In genomic region chr7:139359366-139360209, GRCh38 we compare ENCODE assay signal across 8 cellular contexts. TPM values are rescaled to one million over a fixed set of nuclear protein-coding genes. Genes with fewer than 3 reads are reported as not detected.
DNase-seq lines count a peak whose midpoint lies in the region; ATAC-seq, FAIRE-seq and TF ChIP-seq lines count a peak whose summit lies in the region.

A gene with protein sequence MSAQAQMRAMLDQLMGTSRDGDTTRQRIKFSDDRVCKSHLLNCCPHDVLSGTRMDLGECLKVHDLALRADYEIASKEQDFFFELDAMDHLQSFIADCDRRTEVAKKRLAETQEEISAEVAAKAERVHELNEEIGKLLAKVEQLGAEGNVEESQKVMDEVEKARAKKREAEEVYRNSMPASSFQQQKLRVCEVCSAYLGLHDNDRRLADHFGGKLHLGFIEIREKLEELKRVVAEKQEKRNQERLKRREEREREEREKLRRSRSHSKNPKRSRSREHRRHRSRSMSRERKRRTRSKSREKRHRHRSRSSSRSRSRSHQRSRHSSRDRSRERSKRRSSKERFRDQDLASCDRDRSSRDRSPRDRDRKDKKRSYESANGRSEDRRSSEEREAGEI (plus strand): TSS chr7:139359894. CDS start chr7:139360262, 368 bp downstream.

- H4K20me1 ChIP-seq in OCI-LY1 (ENCODE audit: insufficient read depth, low read length), result peaks cover under 1% of the 10 kb centered on the region; the same call in 1 of the 2 replicates

- H3K4me1 ChIP-seq in HUES64 (ENCODE audit: insufficient read depth, low read length) (peaks cover 23% of the 10 kb centered on the region), OCI-LY1 (ENCODE audit: insufficient read depth, low read length, severe bottlenecking) (peaks cover 32% of the 10 kb centered on the region)

- peak; percentile 68 for ATAC-seq in GM21447 (IDR thresholded peaks at IDR 0.05; ENCODE audit: unreplicated experiment)

- H3K4me3 ChIP-seq in HUES64 (ENCODE audit: low read length), result peak within 1 kb of the TSS; percentile 95
- H3K4me3 ChIP-seq in OCI-LY1 (ENCODE audit: low read depth, low read length, poor library complexity, severe bottlenecking), result peak within 1 kb of the TSS; percentile 89

- H3K9me2 ChIP-seq in OCI-LY1 (ENCODE audit: low read depth, low read length), result no peaks in the 10 kb centered on the region

- peak; percentile 50 for FAIRE-seq in endometrium (lab: Jason Lieb, UNC)

- H3F3A ChIP-seq in OCI-LY1 (ENCODE audit: insufficient read depth, low read length), result peaks cover 17% of the 10 kb centered on the region; the same call in 1 of the 2 replicates

- H3K27me3 ChIP-seq in HUES64 (ENCODE audit: insufficient read depth, low read length), result no peaks in the 10 kb centered on the region
- H3K27me3 ChIP-seq in OCI-LY1 (ENCODE audit: insufficient read depth, low read length), result no peaks in the 10 kb centered on the region

- peak within 1 kb of the TSS; percentile 97 for H3K9ac ChIP-seq in HUES64 (ENCODE audit: low read depth, low read length)
- H3K9ac ChIP-seq in OCI-LY1 (ENCODE audit: low read length), result peak within 1 kb of the TSS; percentile 96

- no peak for TF ChIP-seq CTCF in OCI-LY1 (IDR thresholded peaks at IDR 0.05; ENCODE audit: low read length)

- peak within 1 kb of the TSS; percentile 99 for H3K27ac ChIP-seq in HUES64 (ENCODE audit: low read depth, low read length)
- H3K27ac ChIP-seq in OCI-LY1 (ENCODE audit: low read depth, low read length, poor library complexity, severe bottlenecking), result peak within 1 kb of the TSS; percentile 93

- H3K36me3 ChIP-seq in HUES64 (ENCODE audit: insufficient read depth, low read length), result peaks cover 13% of the 10 kb centered on the region
- H3K36me3 ChIP-seq in OCI-LY1 (ENCODE audit: insufficient read depth, low read length), result peaks cover 23% of the 10 kb centered on the region

- H3K4me2 ChIP-seq in OCI-LY1 (ENCODE audit: low read length), result peak within 1 kb of the TSS; percentile 77

- no peaks in the 10 kb centered on the region for H3K9me3 ChIP-seq in HUES64 (ENCODE audit: insufficient read depth, low read depth, low read length)
- no peaks in the 10 kb centered on the region for H3K9me3 ChIP-seq in OCI-LY1 (ENCODE audit: low read length)

- H2AFZ ChIP-seq in OCI-LY1 (ENCODE audit: low read length), result no peak within 1 kb of the TSS

- DNase-seq in D341Med (ENCODE audit: low spot score) (peak; percentile 94), midbrain (lab: John Stamatoyannopoulos, UW) (peak; percentile 98)
- peak; percentile 100 for DNase-seq in activated CD8-positive, alpha-beta memory T cell treated with anti-CD3 and anti-CD28 coated beads, Interleukin-2, amount 50 U/mL, for 4 hours
- peak; percentile 98 to 99 for DNase-seq in stimulated activated CD8-positive, alpha-beta memory T cell treated with anti-CD3 and anti-CD28 coated beads, Interleukin-2, amount 100 ng/mL, for 1 hour (ENCODE audit: low read depth in 2 of 2)

- WGBS in HUES64, result under 1% methylated on average over 98 of the region's 98 CpGs

- H3K79me2 ChIP-seq in OCI-LY1 (ENCODE audit: insufficient read depth, low read length), result peaks cover 42% of the 10 kb centered on the region

RNA-seq across cellular contexts. Expression of the gene that starts here (rescaled TPM):
- 52.5 TPM for polyA plus RNA-seq in HUES64 (2013, experiment 1 of 2)
- 48.9 TPM for polyA plus RNA-seq in HUES64 (2013, experiment 2 of 2)

Comparison
In these comparisons a context has a peak if more than half of its experiments do, and no peak if none do; other contexts are left out.
1. Peak in every context shown above with its lines: DNase-seq, ATAC-seq, H3K4me3 ChIP-seq and H3K27ac ChIP-seq.